Comparison of ENCODE assay signal across 8 cellular contexts in genomic region chr9:4662108-4662988, GRCh38. TPM values are rescaled to one million over a fixed set of nuclear protein-coding genes. Genes with fewer than 3 reads are reported as not detected.
DNase-seq lines count a peak whose midpoint lies in the region; TF ChIP-seq lines count a peak whose summit lies in the region.

PLPP6 (plus strand) TSS chr9:4662294; CDS start chr9:4662376, 82 bp downstream.

- H2BK120ac ChIP-seq in H9 (ENCODE audit: low read depth, low read length, poor library complexity, severe bottlenecking) = no peak within 1 kb of the TSS

- peak within 1 kb of the TSS; percentile 90 to 97 (median 96) for H3K27ac Mint-ChIP-seq in H9

- no peak within 1 kb of the TSS for H2BK12ac ChIP-seq in H9 (ENCODE audit: insufficient read length, low read depth, low read length)

- H4K8ac ChIP-seq in H9 (replicated peaks; ENCODE audit: insufficient read length, low read depth, low read length) = no peak within 1 kb of the TSS

- peaks cover 11% of the 10 kb centered on the region for H3K4me1 ChIP-seq in H9 (ENCODE audit: insufficient read depth, low read length)
- no peaks in the 10 kb centered on the region for H3K4me1 ChIP-seq in SJCRH30
- peaks cover 17% of the 10 kb centered on the region for H3K4me1 ChIP-seq in thymus (ENCODE audit: control insufficient read depth, insufficient read depth, low read length)

- no peak within 1 kb of the TSS for H2BK15ac ChIP-seq in H9 (ENCODE audit: low read depth, low read length)

- peaks cover 5% of the 10 kb centered on the region; the same call in 1 of the 2 replicates for H3K27me3 Mint-ChIP-seq in H9 (ENCODE audit: low read depth)

- H3K79me2 ChIP-seq in H9 (ENCODE audit: insufficient read depth, low read length) = no peaks in the 10 kb centered on the region; the same call in 1 of the 2 replicates

- peaks cover 2% of the 10 kb centered on the region in 2 experiments; a peak in 2 of 5 replicates for H3K9me3 Mint-ChIP-seq in H9

- H3K9me3 ChIP-seq in H9 (ENCODE audit: control insufficient read depth, low read depth, low read length) (no peaks in the 10 kb centered on the region), SJCRH30 (replicated peaks) (no peaks in the 10 kb centered on the region), thymus (ENCODE audit: control insufficient read depth) (no peaks in the 10 kb centered on the region)

- peak within 1 kb of the TSS; percentile 12 for H3K9ac ChIP-seq in H9 (ENCODE audit: extremely low read depth, insufficient read length, low read length)

- peak within 1 kb of the TSS; percentile 56 for H3K18ac ChIP-seq in H9 (ENCODE audit: insufficient read length, low read depth, low read length)

- H4K20me1 ChIP-seq in H9 (ENCODE audit: control insufficient read depth, insufficient read depth, insufficient read length) = peaks cover 3% of the 10 kb centered on the region

- TF ChIP-seq CTCF in GM06990 (IDR thresholded peaks at IDR 0.05; ENCODE audit: insufficient read depth, low read length, poor library complexity, severe bottlenecking) (peak; percentile 71), H9 (conservative IDR thresholded peaks at IDR 0.05) (peak; percentile 52)

- peak within 1 kb of the TSS; percentile 62 for H3K14ac ChIP-seq in H9 (ENCODE audit: insufficient read depth, low read length)

- H2AK5ac ChIP-seq in H9 (ENCODE audit: insufficient read length, low read length) = no peak within 1 kb of the TSS

- H3K27ac ChIP-seq in H9 (ENCODE audit: insufficient read length, low read depth, low read length) (no peak within 1 kb of the TSS), SJCRH30 (no peak within 1 kb of the TSS), thymus (ENCODE audit: low read depth) (peak within 1 kb of the TSS; percentile 89)

- no peak within 1 kb of the TSS for H3T11ph ChIP-seq in H9 (ENCODE audit: low read length)

- peak within 1 kb of the TSS; percentile 82 for H3K4me3 ChIP-seq in GM06990 (replicated peaks; ENCODE audit: low read depth, low read length)
- peak within 1 kb of the TSS; percentile 63 for H3K4me3 ChIP-seq in SJCRH30
- peak within 1 kb of the TSS; percentile 84 for H3K4me3 ChIP-seq in thymus (ENCODE audit: low read length)

- H3K27me3 ChIP-seq in GM06990 (replicated peaks; ENCODE audit: control insufficient read depth, insufficient read depth, low read length) (no peaks in the 10 kb centered on the region), H9 (ENCODE audit: insufficient read depth, low read length) (no peaks in the 10 kb centered on the region), SJCRH30 (no peaks in the 10 kb centered on the region), thymus (ENCODE audit: control insufficient read depth, insufficient read depth) (no peaks in the 10 kb centered on the region)

- H3K36me3 ChIP-seq in GM06990 (ENCODE audit: control insufficient read depth, insufficient read depth, low read length) (no peaks in the 10 kb centered on the region), SJCRH30 (no peaks in the 10 kb centered on the region), thymus (ENCODE audit: control insufficient read depth, insufficient read depth) (no peaks in the 10 kb centered on the region)

- no peaks in the 10 kb centered on the region for H3K79me1 ChIP-seq in H9 (ENCODE audit: insufficient read depth, low read depth, low read length, poor library complexity, severe bottlenecking)

- peak within 1 kb of the TSS; percentile 14 for H2AFZ ChIP-seq in H9 (ENCODE audit: low read length)

- peaks cover 4% of the 10 kb centered on the region for H3K23me2 ChIP-seq in H9 (ENCODE audit: insufficient read length, low read depth, low read length, poor library complexity, severe bottlenecking)

- no peak within 1 kb of the TSS for H2BK20ac ChIP-seq in H9 (ENCODE audit: low read depth, low read length, poor library complexity, severe bottlenecking)

- no peak within 1 kb of the TSS for H3K4ac ChIP-seq in H9 (ENCODE audit: low read depth, low read length)

- H3K56ac ChIP-seq in H9 (ENCODE audit: insufficient read length, low read depth, low read length) = no peak within 1 kb of the TSS

- peak within 1 kb of the TSS; percentile 80 to 89 for H3K4me3 Mint-ChIP-seq in H9

- DNase-seq in GM06990 (ENCODE audit: extremely low read depth, insufficient read length) (peak; percentile 81), H9 (peak; percentile 95), M059J (ENCODE audit: low read depth) (peak; percentile 92), SJCRH30 (peak; percentile 63 to 67), germinal center (ENCODE audit: low spot score) (peak; percentile 83), nucleus accumbens (lab: John Stamatoyannopoulos, UW) (peak in 55 of 56 donors; percentile 33 to 90 (median 71))
- DNase-seq in activated naive CD4-positive, alpha-beta T cell treated with anti-CD3 and anti-CD28 coated beads, Interleukin-2, amount 50 U/mL, for 16 hours = peak; percentile 69

- no CpG with 5 or more reads among the region's 70 CpGs for WGBS in H9 (ENCODE audit: extremely low coverage, insufficient read length, low lambda C conversion rate)
- 3% methylated on average over 70 of the region's 70 CpGs for WGBS in thymus

- peak within 1 kb of the TSS; percentile 46 for H3K4me2 ChIP-seq in H9 (ENCODE audit: insufficient read depth, insufficient read length, low read length)

- H2BK5ac ChIP-seq in H9 (ENCODE audit: insufficient read length, low read length) = no peak within 1 kb of the TSS

- no peak within 1 kb of the TSS for H4K91ac ChIP-seq in H9 (ENCODE audit: insufficient read length, low read depth, low read length)

- H3K4me1 Mint-ChIP-seq in H9 = peaks cover 51 to 55% of the 10 kb centered on the region in 2 experiments

- peaks cover 0 to 5% (median 0%) of the 10 kb centered on the region in 3 experiments; a peak in 2 of 7 replicates for H3K36me3 Mint-ChIP-seq in H9 (ENCODE audit: insufficient read depth in 1 of 3, low read depth in 3 of 3)

- no peak within 1 kb of the TSS for H3K23ac ChIP-seq in H9 (ENCODE audit: insufficient read length, low read depth, low read length)

- no peak within 1 kb of the TSS for H4K5ac ChIP-seq in H9 (ENCODE audit: insufficient read length, low read depth, low read length)

RNA-seq across cellular contexts. Expression of gene PLPP6, which starts in this region (rescaled TPM):
- 7.1 and 7.6 TPM in 2 replicates for total RNA-seq in H9 (2021)
- 6.7 and 9.1 TPM in 2 replicates for total RNA-seq in M059J (2014; rRNA removed; shearing (Covaris generic))
- 1.3 and 1.4 TPM in 2 replicates for total RNA-seq in SJCRH30 (2014; rRNA removed; shearing (Covaris generic))
- 12.4 TPM for polyA plus RNA-seq in thymus
